10 cellular contexts compared by ENCODE assay signal in genomic region chr10:35387768-35388167, GRCh38. TPM values are rescaled to one million over a fixed set of nuclear protein-coding genes. Genes with fewer than 3 reads are reported as not detected.
DNase-seq lines count a peak whose midpoint lies in the region; ATAC-seq and TF ChIP-seq lines count a peak whose summit lies in the region.
"Had no signal": no experiment of that assay in that cellular context is flagged by ENCODE, and none has a peak within 500 bp of the region (broad histone marks: within the 10 kb centered on the region; RNA-seq: fewer than 3 reads in every experiment).

No MANE protein-coding gene starts in this region.

- H3K9me2 ChIP-seq in PC-3 (replicated peaks; ENCODE audit: low read length), result no peaks in the 10 kb centered on the region

- H3K27ac ChIP-seq in PC-3 (ENCODE audit: low read length), result peak overlapping the region; percentile 3

- peak overlapping the region; percentile 48 for H3K27ac Mint-ChIP-seq in mesothelial cell of epicardium

- H3K27me3 Mint-ChIP-seq in mesothelial cell of epicardium (ENCODE audit: low read depth), result no peaks in the 10 kb centered on the region

- H2AFZ ChIP-seq in PC-3 (ENCODE audit: low read length), result no peak overlapping the region

- H3K27me3 ChIP-seq in PC-3 (ENCODE audit: low read length), result no peaks in the 10 kb centered on the region
- H3K27me3 ChIP-seq: dorsolateral prefrontal cortex had no signal

- BruUV-seq in PC-3 (replicated peaks; lab: Mats Ljungman, UMichigan), result no TSS peak

- H3K4me3 ChIP-seq in PC-3 (ENCODE audit: low read length), result no peak overlapping the region
- H3K4me3 ChIP-seq: dorsolateral prefrontal cortex had no signal

- peaks cover 29% of the 10 kb centered on the region for H3K4me1 Mint-ChIP-seq in mesothelial cell of epicardium

- CTCF ChIA-PET in PC-3 (lab: Charles Lee), result interaction anchor here (0.6 kb wide), 1 partner anchor 784 kb away, joined by 5 read pairs; no protein-coding TSS in a partner anchor

- TF ChIP-seq CTCF in PC-3 (conservative IDR thresholded peaks at IDR 0.05; ENCODE audit: low read depth, low read length), result no peak
- no peak for TF ChIP-seq CTCF in mesothelial cell of epicardium (IDR thresholded peaks at IDR 0.05; ENCODE audit: unreplicated experiment)

- no peak overlapping the region for H3K4me3 Mint-ChIP-seq in mesothelial cell of epicardium

- H3K9me3 Mint-ChIP-seq in mesothelial cell of epicardium, result peaks cover 26% of the 10 kb centered on the region

- peaks cover 11% of the 10 kb centered on the region for H3K36me3 Mint-ChIP-seq in mesothelial cell of epicardium

- POLR2A ChIA-PET in PC-3 (lab: Charles Lee; ENCODE audit: unreplicated experiment), result interaction anchor here (0.9 kb wide), 1 partner anchor 14 kb away, joined by 4 read pairs; no protein-coding TSS in a partner anchor

- H3K79me2 ChIP-seq in PC-3 (ENCODE audit: low read length), result peaks cover 97% of the 10 kb centered on the region

- intact Hi-C loops in PC-3 (cut with micrococcal nuclease), result loop anchor here (1.0 to 5.0 kb wide), 3 partner anchors 50 to 160 kb away; partner anchors contain the start of gene CCNY

- peak overlapping the region; percentile 5 for H3K4me2 ChIP-seq in PC-3 (ENCODE audit: low read length)

- H3K9ac ChIP-seq in PC-3 (ENCODE audit: low read length), result no peak overlapping the region

- H3F3A ChIP-seq in PC-3 (ENCODE audit: low read length, unreplicated experiment), result peaks cover 8% of the 10 kb centered on the region

- peaks cover 42% of the 10 kb centered on the region for H3K4me1 ChIP-seq in PC-3 (ENCODE audit: insufficient read depth, low read length)

- ATAC-seq in GM18867 (IDR thresholded peaks at IDR 0.05; ENCODE audit: unreplicated experiment) (peak; percentile 75), HG02642 (IDR thresholded peaks at IDR 0.05; ENCODE audit: poor library complexity, unreplicated experiment) (peak; percentile 82), PC-3 (peak; percentile 87), HG03175 (IDR thresholded peaks at IDR 0.05; ENCODE audit: unreplicated experiment) (no peak)

- peaks cover 22% of the 10 kb centered on the region for H4K20me1 ChIP-seq in PC-3 (ENCODE audit: low read length)

- H3K36me3 ChIP-seq in PC-3 (ENCODE audit: low read depth, low read length), result peaks cover 24% of the 10 kb centered on the region

- peak; percentile 100 for DNase-seq in PC-3
- no peak for DNase-seq in mesothelial cell of epicardium (ENCODE audit: low spot score in 2 of 2, unreplicated experiment in 2 of 2)
- DNase-seq in AG20443 (ENCODE audit: low spot score), result no peak
- no peak for DNase-seq in UCSD-AML1 (lab: John Stamatoyannopoulos, UW; ENCODE audit: unreplicated experiment)
- no peak for DNase-seq in NCI-H1930 (lab: John Stamatoyannopoulos, UW)
- DNase-seq: dorsolateral prefrontal cortex, NCI-H1105 treated with DMSO at 0.1 percent for 48 hours had no signal

- H3K9me3 ChIP-seq in PC-3 (ENCODE audit: low read length), result peaks cover 21% of the 10 kb centered on the region

RNA-seq across cellular contexts. Expression of gene CCNY, which starts 51.5 kb away (rescaled TPM):
- 145 and 146 TPM in 2 replicates for total RNA-seq in PC-3 (2014; rRNA removed)
- total RNA-seq in mesothelial cell of epicardium, result 66.5 to 75.4 TPM (median 68.9 TPM) in 3 replicates
